ENCODE assay signal across 8 cellular contexts in genomic region chrX:38803609-38804480, GRCh38. TPM values are rescaled to one million over a fixed set of nuclear protein-coding genes. Genes with fewer than 3 reads are reported as not detected.
DNase-seq lines count a peak whose midpoint lies in the region; ATAC-seq, FAIRE-seq and TF ChIP-seq lines count a peak whose summit lies in the region.

No MANE protein-coding gene starts in this region.

- H3K9me3 ChIP-seq in right cardiac atrium (ENCODE audit: control insufficient read depth, low read length) (no peaks in the 10 kb centered on the region), prostate gland (no peaks in the 10 kb centered on the region)

- intact Hi-C loops in right cardiac atrium (cut with DNase I), result loop anchor here in 3 of 4 donors (5.0 to 10.0 kb wide), 4 partner anchors 61 to 341 kb away; no protein-coding TSS in a partner anchor
- intact Hi-C loops in prostate gland (cut with DNase I), result loop anchor here (5.0 kb wide), 1 partner anchor 1368 kb away; no protein-coding TSS in a partner anchor

- TF ChIP-seq POLR2A in GM12892 (IDR thresholded peaks at IDR 0.05; ENCODE audit: low read depth, low read length), result peak; percentile 41; the same call in 1 of the 2 replicates
- TF ChIP-seq POLR2A in prostate gland (IDR thresholded peaks at IDR 0.05), result peak; percentile 76

- peak overlapping the region; percentile 51 for H3K4me3 ChIP-seq in right cardiac atrium (ENCODE audit: low read length)
- H3K4me3 ChIP-seq in prostate gland, result peak overlapping the region; percentile 47

- no peak for TF ChIP-seq CTCF in prostate gland (IDR thresholded peaks at IDR 0.05)

- peak; percentile 65 for ATAC-seq in HG02642 (IDR thresholded peaks at IDR 0.05; ENCODE audit: poor library complexity, unreplicated experiment)
- peak; percentile 91 to 92 for ATAC-seq in right cardiac atrium

- H3K36me3 ChIP-seq in prostate gland, result no peaks in the 10 kb centered on the region

- no peak for FAIRE-seq in GM12892 (lab: Jason Lieb, UNC)

- H3K27ac ChIP-seq in angular gyrus (ENCODE audit: low read depth, low read length), result peak overlapping the region; percentile 89
- peak overlapping the region; percentile 61 for H3K27ac ChIP-seq in right cardiac atrium (ENCODE audit: low read length)
- peak overlapping the region; percentile 84 to 86 for H3K27ac ChIP-seq in prostate gland

- H3K27me3 ChIP-seq in right cardiac atrium (ENCODE audit: control insufficient read depth, insufficient read depth) (no peaks in the 10 kb centered on the region), prostate gland (replicated peaks; ENCODE audit: insufficient read depth) (no peaks in the 10 kb centered on the region)

- WGBS in right cardiac atrium, result under 1% methylated on average over 67 of the region's 67 CpGs
- 1% methylated on average over 16 of the region's 67 CpGs for WGBS in prostate gland

- DNase-seq in GM12892 (ENCODE audit: insufficient read length) (peak; percentile 51), NCI-H1105 (lab: John Stamatoyannopoulos, UW) (peak; percentile 86), SW 1271 (lab: John Stamatoyannopoulos, UW) (peak; percentile 19 to 51), right cardiac atrium (peak; percentile 87 to 95 (median 94)), prostate gland (ENCODE audit: low spot score) (peak; percentile 68), amniotic stem cell (lab: John Stamatoyannopoulos, UW) (no peak)

- H3K4me1 ChIP-seq in right cardiac atrium (ENCODE audit: control insufficient read depth, insufficient read depth, low read length) (peaks cover 2% of the 10 kb centered on the region), prostate gland (replicated peaks) (no peaks in the 10 kb centered on the region)

RNA-seq across cellular contexts. Expression of gene MID1IP1, which starts 2.6 kb away (rescaled TPM):
- 5.9 TPM for polyA plus RNA-seq in GM12892 (2012; ENCODE audit: missing spikeins)
- total RNA-seq in right cardiac atrium (10 to 100 TPM; 22.7 to 28.5 (median 26.8) TPM), prostate gland (100 to 1,000 TPM in 1 of 2 donors, 10 to 100 TPM in 1; 34.7 to 129 TPM)
- polyA plus RNA-seq in right cardiac atrium, result 28.3 TPM
